ENCODE assay signal across 8 cellular contexts in genomic region chr1:205598841-205599666, GRCh38. TPM values are rescaled to one million over a fixed set of nuclear protein-coding genes. Genes with fewer than 3 reads are reported as not detected.
DNase-seq lines count a peak whose midpoint lies in the region; ATAC-seq and TF ChIP-seq lines count a peak whose summit lies in the region.

No MANE protein-coding gene starts in this region.

- H3K36me3 ChIP-seq in HEK293 (ENCODE audit: control insufficient read depth in 2 of 2, insufficient read depth in 1 of 2, low read length in 2 of 2) (peaks cover 0 to 31% of the 10 kb centered on the region in 2 experiments; a peak in 1 of 3 replicates), brain microvascular endothelial cell (replicated peaks) (no peaks in the 10 kb centered on the region), hepatocyte (replicated peaks; ENCODE audit: insufficient read depth, low read depth) (no peaks in the 10 kb centered on the region)

- H3K79me2 ChIP-seq in hepatocyte = no peaks in the 10 kb centered on the region

- H3K4me2 ChIP-seq in hepatocyte = peak overlapping the region; percentile 36

- H3K27ac ChIP-seq in HEK293 (ENCODE audit: extremely low read depth, low read depth, low read length) (no peak overlapping the region), brain microvascular endothelial cell (peak overlapping the region; percentile 63), hepatocyte (peak overlapping the region; percentile 85), skin epidermis (peak overlapping the region in 16 of 21 experiments; percentile 19 to 79 (median 64))

- TF ChIP-seq CTCF in HEK293 (tag by site-specific recombination; IDR thresholded peaks at IDR 0.05) (no peak), brain microvascular endothelial cell (IDR thresholded peaks at IDR 0.05; ENCODE audit: low read depth, low read length, missing control alignments) (no peak), hepatocyte (IDR thresholded peaks at IDR 0.05; ENCODE audit: poor library complexity) (no peak)

- no peaks in the 10 kb centered on the region for H3K9me2 ChIP-seq in hepatocyte (replicated peaks; ENCODE audit: insufficient read depth)

- H3K9me3 ChIP-seq in HEK293 (ENCODE audit: control insufficient read depth, insufficient read depth, low read depth, low read length) (no peaks in the 10 kb centered on the region), hepatocyte (ENCODE audit: low read depth) (no peaks in the 10 kb centered on the region)

- DNase-seq in brain microvascular endothelial cell (peak; percentile 85), hepatocyte (ENCODE audit: low spot score) (peak; percentile 70), RPMI8226 (no peak), NCI-H2171 treated with DMSO at 0.1 percent for 48 hours (lab: John Stamatoyannopoulos, UW) (no peak)

- 74% methylated on average over 18 of the region's 18 CpGs for WGBS in hepatocyte (ENCODE audit: low lambda C conversion rate, missing lambda C conversion rate)

- no peak overlapping the region for H2AFZ ChIP-seq in hepatocyte

- no peak for ATAC-seq in HG03095 (IDR thresholded peaks at IDR 0.05; ENCODE audit: unreplicated experiment)
- no peak for ATAC-seq in HG03039 (IDR thresholded peaks at IDR 0.05; ENCODE audit: unreplicated experiment)

- no peak overlapping the region for H3K4me3 ChIP-seq in HEK293 (ENCODE audit: low read depth, low read length)
- no peak overlapping the region for H3K4me3 ChIP-seq in brain microvascular endothelial cell (ENCODE audit: low read depth, low read length)
- H3K4me3 ChIP-seq in hepatocyte = no peak overlapping the region
- no peak overlapping the region for H3K4me3 ChIP-seq in skin epidermis

- H3K27me3 ChIP-seq in brain microvascular endothelial cell (replicated peaks) (no peaks in the 10 kb centered on the region), hepatocyte (no peaks in the 10 kb centered on the region)

- CTCF ChIA-PET in HEK293 (lab: Yijun Ruan, JAX) = interaction anchor here (0.7 to 1.6 kb wide), 4 partner anchors 33 to 379 kb away, joined by 3 read pairs; partner anchors contain the start of gene ELK4

- POLR2A ChIA-PET in HEK293 (lab: Yijun Ruan, JAX) = interaction anchor here (0.6 kb wide), 1 partner anchor 1794 kb away, joined by 3 read pairs; no protein-coding TSS in a partner anchor

- in situ Hi-C loops in brain microvascular endothelial cell (cut with HindIII; ENCODE audit: low pct_ligation_motif_present, low sequenced_read_pairs) = no loop called here

- H4K20me1 ChIP-seq in hepatocyte (ENCODE audit: insufficient read depth, poor library complexity, severe bottlenecking) = no peaks in the 10 kb centered on the region

- H3K4me1 ChIP-seq in HEK293 (ENCODE audit: control insufficient read depth, insufficient read depth, low read length) = no peaks in the 10 kb centered on the region
- H3K4me1 ChIP-seq in hepatocyte (ENCODE audit: insufficient read depth) = peaks cover 11% of the 10 kb centered on the region

TF ChIP-seq in HEK293, 187 proteins besides CTCF, POLR2A, EP300 and RAD21:
- peak; percentile 90 for TF ChIP-seq ZNF449 (tag by site-specific recombination; IDR thresholded peaks at IDR 0.05)
- no peak for TF ChIP-seq ZFP69B (tag by site-specific recombination; IDR thresholded peaks at IDR 0.05)
TF ChIP-seq in HEK293: peak in this region for 1.

RNA-seq across cellular contexts. Expression of gene ELK4, which starts 32.8 kb away (rescaled TPM):
- 16.0 and 19.1 TPM in 2 replicates for total RNA-seq in hepatocyte
- polyA plus RNA-seq in hepatocyte = 4.7 and 6.1 TPM in 2 replicates

Comparison
In these comparisons a context has a peak if more than half of its experiments do, and no peak if none do; other contexts are left out.
1. DNase-seq: peak in brain microvascular endothelial cell (single experiment) and hepatocyte (single experiment); none in RPMI8226 (single experiment) and NCI-H2171 treated with DMSO at 0.1 percent for 48 hours (single experiment).